Comparison of ENCODE assay signal across 8 cellular contexts in the genomic region with DNA sequence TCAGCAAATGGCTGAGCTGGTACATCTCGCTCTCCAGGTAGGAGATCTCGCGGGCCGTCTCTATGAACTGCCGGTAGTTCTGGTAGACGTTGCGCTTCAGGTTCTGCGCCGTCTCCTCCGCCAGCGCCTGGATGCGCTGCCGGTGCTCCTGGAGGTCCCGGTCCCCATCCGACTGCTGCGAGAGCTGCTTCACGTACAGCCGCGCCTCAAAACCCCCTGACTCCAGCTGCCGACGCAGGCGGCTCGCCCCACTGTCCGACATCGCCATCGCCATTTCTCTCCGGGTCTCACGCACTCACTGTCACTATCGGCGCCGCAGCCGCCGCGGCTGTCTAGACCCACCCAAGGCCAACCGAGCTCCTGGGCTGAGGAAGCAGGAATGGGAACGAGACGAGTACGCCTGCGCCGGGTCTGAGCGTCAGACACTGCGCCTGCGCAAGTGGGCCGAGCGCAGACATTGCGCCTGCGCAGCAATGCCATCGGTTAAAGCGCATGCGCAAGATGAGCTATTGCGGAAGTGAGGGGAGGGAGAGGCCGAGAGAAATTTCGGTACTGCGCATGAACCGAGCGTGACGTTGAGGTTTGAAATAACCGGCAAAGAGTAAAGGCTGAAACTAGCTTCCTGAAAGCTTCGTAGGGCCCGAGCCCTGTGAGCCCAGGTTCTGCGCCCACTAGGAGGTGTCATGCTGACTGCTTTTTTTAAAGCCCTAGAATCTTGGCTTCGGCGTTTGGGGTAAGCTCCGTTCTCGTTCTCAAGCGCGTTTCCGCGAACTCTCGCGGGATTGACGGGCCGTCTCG. TPM values are rescaled to one million over a fixed set of nuclear protein-coding genes. Genes with fewer than 3 reads are reported as not detected.
DNase-seq lines count a peak whose midpoint lies in the region; ATAC-seq and TF ChIP-seq lines count a peak whose summit lies in the region.

A gene with protein sequence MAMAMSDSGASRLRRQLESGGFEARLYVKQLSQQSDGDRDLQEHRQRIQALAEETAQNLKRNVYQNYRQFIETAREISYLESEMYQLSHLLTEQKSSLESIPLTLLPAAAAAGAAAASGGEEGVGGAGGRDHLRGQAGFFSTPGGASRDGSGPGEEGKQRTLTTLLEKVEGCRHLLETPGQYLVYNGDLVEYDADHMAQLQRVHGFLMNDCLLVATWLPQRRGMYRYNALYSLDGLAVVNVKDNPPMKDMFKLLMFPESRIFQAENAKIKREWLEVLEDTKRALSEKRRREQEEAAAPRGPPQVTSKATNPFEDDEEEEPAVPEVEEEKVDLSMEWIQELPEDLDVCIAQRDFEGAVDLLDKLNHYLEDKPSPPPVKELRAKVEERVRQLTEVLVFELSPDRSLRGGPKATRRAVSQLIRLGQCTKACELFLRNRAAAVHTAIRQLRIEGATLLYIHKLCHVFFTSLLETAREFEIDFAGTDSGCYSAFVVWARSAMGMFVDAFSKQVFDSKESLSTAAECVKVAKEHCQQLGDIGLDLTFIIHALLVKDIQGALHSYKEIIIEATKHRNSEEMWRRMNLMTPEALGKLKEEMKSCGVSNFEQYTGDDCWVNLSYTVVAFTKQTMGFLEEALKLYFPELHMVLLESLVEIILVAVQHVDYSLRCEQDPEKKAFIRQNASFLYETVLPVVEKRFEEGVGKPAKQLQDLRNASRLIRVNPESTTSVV (minus strand): TSS at position 381 of the 798 bp plus-strand sequence. CDS start 107 bp downstream, at position 274.

- H3K27ac ChIP-seq in VCaP (peak within 1 kb of the TSS; percentile 79), breast epithelium (peak within 1 kb of the TSS; percentile 97 to 98), iPS-20b (ENCODE audit: low read length) (peak within 1 kb of the TSS; percentile 59), skin epidermis (peak within 1 kb of the TSS; percentile 43 to 98 (median 93))

- H3K36me3 ChIP-seq in breast epithelium (no peaks in the 10 kb centered on the region), iPS-20b (ENCODE audit: insufficient read depth, low read depth, low read length) (peaks cover 19% of the 10 kb centered on the region)

- peak within 1 kb of the TSS; percentile 98 for H3K4me3 ChIP-seq in AG04449 (ENCODE audit: low read depth, low read length)
- H3K4me3 ChIP-seq in breast epithelium = peak within 1 kb of the TSS; percentile 72 to 88 (median 77)
- peak within 1 kb of the TSS; percentile 98 for H3K4me3 ChIP-seq in iPS-20b (ENCODE audit: low read length)
- peak within 1 kb of the TSS; percentile 64 to 94 (median 87) for H3K4me3 ChIP-seq in skin epidermis

- H3K27me3 ChIP-seq in breast epithelium (no peaks in the 10 kb centered on the region), iPS-20b (ENCODE audit: insufficient read depth, low read length) (no peaks in the 10 kb centered on the region)

- CTCF ChIA-PET in AG04449 (lab: Yijun Ruan, JAX) = interaction anchor here (0.8 to 2.0 kb wide), 5 partner anchors 9 to 249 kb away, joined by 3 to 9 read pairs (median 4); no protein-coding TSS in a partner anchor

- intact Hi-C loops in breast epithelium (cut with DNase I; ENCODE audit: low total_unique reads) = no loop called here

- H3K9ac ChIP-seq in iPS-20b (ENCODE audit: low read depth, low read length) = peak within 1 kb of the TSS; percentile 96

- H3K4me1 ChIP-seq in breast epithelium (peaks cover 0 to 21% of the 10 kb centered on the region in 2 donors), iPS-20b (ENCODE audit: insufficient read depth, low read length) (peaks cover 18% of the 10 kb centered on the region)

- no peaks in the 10 kb centered on the region for H3K9me3 ChIP-seq in breast epithelium
- H3K9me3 ChIP-seq in iPS-20b (ENCODE audit: insufficient read depth, low read depth, low read length) = no peaks in the 10 kb centered on the region

- ATAC-seq in GM18870 (IDR thresholded peaks at IDR 0.05; ENCODE audit: unreplicated experiment) (peak; percentile 83), HG03135 (IDR thresholded peaks at IDR 0.05; ENCODE audit: unreplicated experiment) (peak; percentile 70)

- TF ChIP-seq POLR2A in breast epithelium (IDR thresholded peaks at IDR 0.05) = peak; percentile 55

- TF ChIP-seq CTCF in AG04449 (IDR thresholded peaks at IDR 0.05; ENCODE audit: insufficient read depth, low read length, missing control alignments) (no peak), VCaP (conservative IDR thresholded peaks at IDR 0.05) (peak; percentile 13; the same call in 1 of the 2 replicates), breast epithelium (IDR thresholded peaks at IDR 0.05) (peak in 1 of 3 donors; percentile 9)

- POLR2A ChIA-PET in AG04449 (lab: Yijun Ruan, JAX) = interaction anchor here (0.8 to 1.0 kb wide), 6 partner anchors 13 to 253 kb away, joined by 3 to 4 read pairs (median 3); no protein-coding TSS in a partner anchor

- peak; percentile 70 for DNase-seq in AG04449 (ENCODE audit: low read depth, low spot score)
- DNase-seq in NCI-H2196 treated with DMSO at 0.1 percent for 48 hours (lab: John Stamatoyannopoulos, UW; ENCODE audit: unreplicated experiment) = peak; percentile 95
- peak; percentile 93 to 96 for DNase-seq in breast epithelium (ENCODE audit: low spot score in 2 of 2)

RNA-seq across cellular contexts. Expression of the gene that starts here (rescaled TPM):
- 10 to 100 TPM; 13.1 to 17.7 (median 15.0) TPM for total RNA-seq in breast epithelium

Comparison
In these comparisons a context has a peak if more than half of its experiments do, and no peak if none do; other contexts are left out.
1. Peak in every context shown above with its lines: DNase-seq, ATAC-seq, H3K4me3 ChIP-seq and H3K27ac ChIP-seq.